ENCODE assay signal across 23 cellular contexts in the genomic region with DNA sequence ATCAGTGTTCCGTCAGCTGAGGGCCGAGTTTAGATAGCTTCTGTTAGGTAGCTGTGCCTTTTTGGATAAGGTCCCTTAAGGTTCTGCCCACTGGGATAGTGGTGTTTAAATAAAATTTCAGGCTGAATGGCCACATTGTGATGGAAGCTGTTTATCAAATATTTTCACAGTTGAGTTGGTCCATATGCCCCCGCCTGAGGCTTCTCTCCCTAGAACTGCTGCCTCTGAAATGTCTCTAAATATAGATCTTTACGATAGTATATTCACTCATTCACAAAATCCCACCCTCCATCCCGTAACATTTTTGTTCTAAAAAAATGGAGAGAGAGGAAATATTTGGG.
DNase-seq lines count a peak whose midpoint lies in the region; ATAC-seq and TF ChIP-seq lines count a peak whose summit lies in the region.
"Had no signal": no experiment of that assay in that cellular context is flagged by ENCODE, and none has a peak within 500 bp of the region (broad histone marks: within the 10 kb centered on the region; RNA-seq: fewer than 3 reads in every experiment).

No MANE protein-coding gene starts in this region.

- peaks cover 8% of the 10 kb centered on the region for H3K4me1 Mint-ChIP-seq in HFFc6 (ENCODE audit: low read depth)
- H3K4me1 Mint-ChIP-seq: activated CD4-positive, alpha-beta memory T cell treated with anti-CD3 and anti-CD28 coated beads, Interleukin-2, amount 10 ng/mL, durations not matched to agents 7 days and 5 days had no signal

- peaks cover 5% of the 10 kb centered on the region for H3K27me3 Mint-ChIP-seq in HFFc6 (ENCODE audit: insufficient read depth)

- intact Hi-C loops in esophagus muscularis mucosa (cut with DNase I) = no loop called here
- intact Hi-C loops in A673 (cut with micrococcal nuclease; ENCODE audit: unreplicated experiment) = no loop called here

- H2AFZ ChIP-seq in neuron (ENCODE audit: low read depth, low read length) = no peak overlapping the region

- no peaks in the 10 kb centered on the region for H3K36me3 ChIP-seq in BE2C
- peaks cover 0 to 17% (median 0%) of the 10 kb centered on the region in 4 donors for H3K36me3 ChIP-seq in esophagus muscularis mucosa
- peaks cover 2% of the 10 kb centered on the region for H3K36me3 ChIP-seq in neuron (ENCODE audit: insufficient read depth, low read length)
- no peaks in the 10 kb centered on the region for H3K36me3 ChIP-seq in A673 (ENCODE audit: insufficient read depth, low read length, poor library complexity, severe bottlenecking)
- H3K36me3 ChIP-seq: SJSA1 had no signal

- TF ChIP-seq EP300 in esophagus muscularis mucosa (IDR thresholded peaks at IDR 0.05) = no peak

- no peaks in the 10 kb centered on the region for H3K27me3 ChIP-seq in BE2C
- no peaks in the 10 kb centered on the region for H3K27me3 ChIP-seq in esophagus muscularis mucosa
- no peaks in the 10 kb centered on the region for H3K27me3 ChIP-seq in neuron (ENCODE audit: insufficient read depth, low read length)
- peaks cover 84% of the 10 kb centered on the region for H3K27me3 ChIP-seq in A673 (replicated peaks; ENCODE audit: insufficient read depth, low read depth, low read length, poor library complexity)
- H3K27me3 ChIP-seq: SJSA1 had no signal

- no peak for TF ChIP-seq POLR2A in esophagus muscularis mucosa (IDR thresholded peaks at IDR 0.05; ENCODE audit: low read depth)

- peak overlapping the region; percentile 86 for H3K4me3 ChIP-seq in BE2C (ENCODE audit: low read depth, low read length)
- H3K4me3 ChIP-seq in esophagus muscularis mucosa = no peak overlapping the region
- H3K4me3 ChIP-seq in neuron (ENCODE audit: low read length) = peak overlapping the region; percentile 71
- no peak overlapping the region for H3K4me3 ChIP-seq in A673 (ENCODE audit: low read depth, low read length, poor library complexity, severe bottlenecking)
- H3K4me3 ChIP-seq: mucosa of descending colon, SJSA1, stomach had no signal

- no peaks in the 10 kb centered on the region for H3K36me3 Mint-ChIP-seq in HFFc6 (ENCODE audit: low read depth)
- H3K36me3 Mint-ChIP-seq: CD4-positive, alpha-beta memory T cell; immature natural killer cell had no signal

- H3K4me1 ChIP-seq in BE2C (peaks cover 5% of the 10 kb centered on the region; the same call in 1 of the 2 replicates), esophagus muscularis mucosa (peaks cover 41 to 96% (median 92%) of the 10 kb centered on the region in 4 donors), neuron (ENCODE audit: insufficient read depth, low read length) (peaks cover 52% of the 10 kb centered on the region), A673 (ENCODE audit: insufficient read depth, low read length, poor library complexity, severe bottlenecking) (no peaks in the 10 kb centered on the region)

- POLR2A ChIA-PET in A673 (lab: Charles Lee; ENCODE audit: low non-redundant PET) = no interaction called here

- no peak for TF ChIP-seq CTCF in BE2C (IDR thresholded peaks at IDR 0.05; ENCODE audit: low read depth, low read length)
- TF ChIP-seq CTCF in esophagus muscularis mucosa (IDR thresholded peaks at IDR 0.05) = no peak
- no peak for TF ChIP-seq CTCF in HFFc6 (IDR thresholded peaks at IDR 0.05)
- no peak for TF ChIP-seq CTCF in A673 (conservative IDR thresholded peaks at IDR 0.05; ENCODE audit: low read depth, low read length)

- DNase-seq in BE2C = no peak
- DNase-seq in NCI-H1694 (lab: John Stamatoyannopoulos, UW) = peak; percentile 43
- DNase-seq in esophagus muscularis mucosa (ENCODE audit: extremely low spot score) = no peak
- no peak for DNase-seq in HFFc6
- DNase-seq in A673 (ENCODE audit: low spot score) = no peak
- DNase-seq in NCI-H82 treated with DMSO at 0.1 percent for 48 hours (lab: John Stamatoyannopoulos, UW; ENCODE audit: unreplicated experiment) = no peak
- DNase-seq: activated CD4-positive, alpha-beta memory T cell treated with anti-CD3 and anti-CD28 coated beads, Interleukin-2, amount 10 ng/mL, durations not matched to agents 7 days and 5 days; amniotic stem cell; CD4-positive, alpha-beta memory T cell; central memory CD4-positive, alpha-beta T cell; DND-41; immature natural killer cell; mucosa of descending colon; NCI-H524 treated with DMSO at 0.1 percent for 48 hours; OCI-M1; stimulated activated CD4-positive, alpha-beta T cell treated with anti-CD3 and anti-CD28 coated beads, Interleukin-4, amount 100 ng/mL, for 24 hours had no signal

- H3K4me3 Mint-ChIP-seq in HFFc6 = no peak overlapping the region
- H3K4me3 Mint-ChIP-seq: activated CD4-positive, alpha-beta memory T cell treated with anti-CD3 and anti-CD28 coated beads, Interleukin-2, amount 10 ng/mL, durations not matched to agents 7 days and 5 days; immature natural killer cell; T-helper 1 cell treated with Interleukin-12 subunit alpha and Interleukin-12 subunit beta and Interleukin-4 antibody, amounts not matched to agents 30 μg/mL and 1 μg/mL, for 36 hours had no signal

- peak overlapping the region; percentile 77 to 86 (median 82) for H3K27ac ChIP-seq in esophagus muscularis mucosa (replicated peaks in 1 of 4)
- H3K27ac ChIP-seq in A673 (ENCODE audit: low read depth, low read length, poor library complexity, severe bottlenecking) = no peak overlapping the region
- H3K27ac ChIP-seq: SJSA1, VCaP had no signal

- BruUV-seq in A673 (replicated peaks; lab: Mats Ljungman, UMichigan) = no TSS peak

- H3K9me3 ChIP-seq in BE2C = no peaks in the 10 kb centered on the region
- H3K9me3 ChIP-seq in esophagus muscularis mucosa = no peaks in the 10 kb centered on the region
- no peaks in the 10 kb centered on the region for H3K9me3 ChIP-seq in neuron (ENCODE audit: low read length)
- no peaks in the 10 kb centered on the region for H3K9me3 ChIP-seq in A673 (ENCODE audit: low read depth, low read length, poor library complexity, severe bottlenecking)
- H3K9me3 ChIP-seq: mucosa of descending colon, SJSA1, stomach had no signal

- WGBS in esophagus muscularis mucosa = 39% methylated on average over 5 of the region's 5 CpGs

- CTCF ChIA-PET in A673 (lab: Charles Lee) = no interaction called here

- H3K9me3 Mint-ChIP-seq in HFFc6 = no peaks in the 10 kb centered on the region
- H3K9me3 Mint-ChIP-seq: activated CD4-positive, alpha-beta memory T cell treated with anti-CD3 and anti-CD28 coated beads, Interleukin-2, amount 10 ng/mL, durations not matched to agents 7 days and 5 days; immature natural killer cell; T-helper 1 cell treated with Interleukin-12 subunit alpha and Interleukin-12 subunit beta and Interleukin-4 antibody, amounts not matched to agents 30 μg/mL and 1 μg/mL, for 36 hours had no signal

- no peak for ATAC-seq in GM18519 (IDR thresholded peaks at IDR 0.05; ENCODE audit: low FRiP score, unreplicated experiment)
- ATAC-seq: esophagus mucosa had no signal

- no peak overlapping the region for H3K27ac Mint-ChIP-seq in HFFc6
- H3K27ac Mint-ChIP-seq: activated CD4-positive, alpha-beta memory T cell treated with anti-CD3 and anti-CD28 coated beads, Interleukin-2, amount 10 ng/mL, durations not matched to agents 7 days and 5 days; CD4-positive, alpha-beta memory T cell; immature natural killer cell; T-helper 1 cell treated with Interleukin-12 subunit alpha and Interleukin-12 subunit beta and Interleukin-4 antibody, amounts not matched to agents 30 μg/mL and 1 μg/mL, for 36 hours had no signal

Comparison
In these comparisons a context has a peak if more than half of its experiments do, and no peak if none do; other contexts are left out.
1. H3K4me3 ChIP-seq: peak in BE2C (single experiment) and neuron (single experiment); none in esophagus muscularis mucosa (0 of 4) and A673 (single experiment).